ENCODE assay signal across 21 cellular contexts in the genomic region with DNA sequence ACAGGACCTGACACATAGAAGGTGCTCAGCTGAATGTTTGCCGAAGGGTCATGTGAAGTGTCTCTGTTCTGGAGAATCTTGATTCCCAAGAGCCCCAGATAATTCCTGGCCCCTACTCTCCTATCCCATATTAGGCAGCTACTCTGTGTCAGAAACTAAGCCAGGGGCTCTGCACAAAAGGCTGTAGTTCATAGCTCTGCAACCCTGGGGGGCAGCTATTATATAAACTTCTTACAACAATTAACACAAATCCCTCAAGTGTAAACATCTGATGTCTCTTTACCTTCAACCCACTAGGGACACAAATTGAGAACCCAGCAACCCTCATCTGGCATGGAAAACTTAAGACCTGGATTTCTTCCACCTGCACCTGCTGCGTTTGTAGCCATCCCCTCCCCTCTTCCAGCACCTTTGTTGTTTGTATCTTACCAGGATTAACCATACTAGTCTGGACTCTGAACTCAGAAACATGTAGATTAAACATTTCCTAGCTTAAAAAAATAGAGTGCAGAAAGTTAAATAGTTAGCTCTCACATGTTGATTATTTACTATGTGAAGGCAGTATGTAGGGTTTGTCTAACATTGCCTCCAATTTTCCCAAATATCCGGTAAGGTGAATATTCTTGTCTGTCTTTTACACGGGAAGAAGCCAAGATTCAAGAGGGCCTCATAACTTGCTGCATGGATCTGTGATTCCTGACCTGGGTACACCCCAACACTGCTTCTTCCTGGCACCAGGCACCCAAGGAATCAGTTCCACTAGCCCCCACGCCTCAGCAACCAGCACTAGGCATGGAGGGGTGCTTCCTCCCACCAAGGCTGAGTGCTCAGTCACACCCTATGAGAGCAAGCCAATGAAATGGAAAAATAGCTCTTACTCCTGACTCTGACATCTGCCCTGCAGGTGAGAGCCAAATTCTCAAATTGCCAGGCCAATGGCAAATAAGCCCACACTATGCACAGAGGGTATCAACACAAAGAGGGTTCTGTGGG.
A peak's percentile ranks its signal among the peaks of the same experiment; 100 is the strongest.
DNase-seq lines count a peak whose midpoint lies in the region; ATAC-seq and TF ChIP-seq lines count a peak whose summit lies in the region.
"Had no signal": no experiment of that assay in that cellular context is flagged by ENCODE, and none has a peak within 500 bp of the region (broad histone marks: within the 10 kb centered on the region; RNA-seq: fewer than 3 reads in every experiment).

No MANE protein-coding gene starts in this region.

- peaks cover 8% of the 10 kb centered on the region for H3K4me1 ChIP-seq in colonic mucosa
- H3K4me1 ChIP-seq in skeletal muscle tissue (ENCODE audit: control insufficient read depth in 3 of 3, insufficient read depth in 3 of 3, low read length in 3 of 3), result peaks cover 34 to 45% (median 45%) of the 10 kb centered on the region in 3 donors

- no peaks in the 10 kb centered on the region for H3K27me3 ChIP-seq in colonic mucosa
- no peaks in the 10 kb centered on the region for H3K27me3 ChIP-seq in skeletal muscle tissue (ENCODE audit: control insufficient read depth in 3 of 3, insufficient read depth in 3 of 3, low read length in 3 of 3)
- H3K27me3 ChIP-seq: suprapubic skin had no signal

- H3K36me3 Mint-ChIP-seq in mesothelial cell of epicardium, result peaks cover 7% of the 10 kb centered on the region
- H3K36me3 Mint-ChIP-seq: T-cell had no signal

- no peak for TF ChIP-seq CTCF in colonic mucosa (IDR thresholded peaks at IDR 0.05)
- no peak for TF ChIP-seq CTCF in mesothelial cell of epicardium (IDR thresholded peaks at IDR 0.05; ENCODE audit: unreplicated experiment)

- H3K27ac ChIP-seq in colonic mucosa (peak overlapping the region; percentile 40), skeletal muscle tissue (ENCODE audit: low read depth, low read length) (peak overlapping the region; percentile 55)
- H3K27ac ChIP-seq: left ventricle myocardium inferior, suprapubic skin, WERI-Rb-1 had no signal

- peak overlapping the region; percentile 43 for H3K27ac Mint-ChIP-seq in mesothelial cell of epicardium
- H3K27ac Mint-ChIP-seq: activated CD8-positive, alpha-beta T cell treated with anti-CD3 and anti-CD28 coated beads, Interleukin-2, amount 10 ng/mL, durations not matched to agents 7 days and 5 days; activated naive CD8-positive, alpha-beta T cell treated with anti-CD3 and anti-CD28 coated beads, Interleukin-2, amount 50 U/mL, for 24 hours; effector memory CD8-positive, alpha-beta T cell; naive thymus-derived CD8-positive, alpha-beta T cell; T-cell had no signal

- H3K4me1 Mint-ChIP-seq in mesothelial cell of epicardium, result peaks cover 53% of the 10 kb centered on the region
- H3K4me1 Mint-ChIP-seq: naive thymus-derived CD8-positive, alpha-beta T cell; T-cell had no signal

- H3K36me3 ChIP-seq in colonic mucosa (no peaks in the 10 kb centered on the region), skeletal muscle tissue (ENCODE audit: control insufficient read depth in 3 of 3, insufficient read depth in 3 of 3, low read length in 3 of 3) (no peaks in the 10 kb centered on the region)
- H3K36me3 ChIP-seq: left ventricle myocardium inferior, suprapubic skin, WERI-Rb-1 had no signal

- H3K4me3 ChIP-seq in colonic mucosa, result no peak overlapping the region
- H3K4me3 ChIP-seq in skeletal muscle tissue (ENCODE audit: low read length in 3 of 3), result no peak overlapping the region
- H3K4me3 ChIP-seq: K562, left ventricle myocardium inferior, suprapubic skin had no signal

- no peaks in the 10 kb centered on the region for H3K27me3 Mint-ChIP-seq in mesothelial cell of epicardium (ENCODE audit: low read depth)
- H3K27me3 Mint-ChIP-seq: activated naive CD8-positive, alpha-beta T cell treated with anti-CD3 and anti-CD28 coated beads, Interleukin-2, amount 50 U/mL, for 24 hours; effector memory CD8-positive, alpha-beta T cell; naive thymus-derived CD8-positive, alpha-beta T cell; T-cell had no signal

- H3K4me3 Mint-ChIP-seq in mesothelial cell of epicardium, result no peak overlapping the region
- H3K4me3 Mint-ChIP-seq: activated CD8-positive, alpha-beta T cell treated with anti-CD3 and anti-CD28 coated beads, Interleukin-2, amount 10 ng/mL, durations not matched to agents 7 days and 5 days; activated naive CD8-positive, alpha-beta T cell treated with anti-CD3 and anti-CD28 coated beads, Interleukin-2, amount 50 U/mL, for 24 hours; effector memory CD8-positive, alpha-beta T cell; naive thymus-derived CD8-positive, alpha-beta T cell; T-cell had no signal

- peaks cover 15% of the 10 kb centered on the region for H3K9me3 Mint-ChIP-seq in mesothelial cell of epicardium
- H3K9me3 Mint-ChIP-seq: activated naive CD8-positive, alpha-beta T cell treated with anti-CD3 and anti-CD28 coated beads, Interleukin-2, amount 50 U/mL, for 24 hours had no signal

- no peak for ATAC-seq in GM18520 (IDR thresholded peaks at IDR 0.05; ENCODE audit: unreplicated experiment)
- ATAC-seq in HG03354 (IDR thresholded peaks at IDR 0.05; ENCODE audit: poor library complexity, severe bottlenecking, unreplicated experiment), result no peak
- ATAC-seq: activated CD8-positive, alpha-beta T cell treated with anti-CD3 and anti-CD28 coated beads, Interleukin-2, amount 10 ng/mL, durations not matched to agents 7 days and 5 days; effector memory CD8-positive, alpha-beta T cell; K562; naive thymus-derived CD8-positive, alpha-beta T cell; Right ventricle myocardium inferior; sciatic nerve; T-cell had no signal

- intact Hi-C loops in colonic mucosa (cut with DNase I), result no loop called here

- H3K9ac ChIP-seq in colonic mucosa (ENCODE audit: low read depth in 2 of 2, low read length in 2 of 2), result peak overlapping the region in 1 of 2 donors; percentile 4
- peak overlapping the region in 1 of 3 donors; percentile 59 for H3K9ac ChIP-seq in skeletal muscle tissue (ENCODE audit: low read depth in 1 of 3, low read length in 3 of 3)

- DNase-seq in HT-29 (ENCODE audit: low spot score) (peak; percentile 12), colonic mucosa (no peak), mesothelial cell of epicardium (ENCODE audit: low spot score in 2 of 2, unreplicated experiment in 2 of 2) (no peak)
- no peak for DNase-seq in central memory CD4-positive, alpha-beta T cell
- DNase-seq: activated CD8-positive, alpha-beta T cell treated with anti-CD3 and anti-CD28 coated beads, Interleukin-2, amount 10 ng/mL, durations not matched to agents 7 days and 5 days; activated naive CD8-positive, alpha-beta T cell treated with anti-CD3 and anti-CD28 coated beads, Interleukin-2, amount 50 U/mL, for 24 hours; DMS153; effector memory CD8-positive, alpha-beta T cell; left ventricle myocardium inferior; naive thymus-derived CD8-positive, alpha-beta T cell; NCI-H1048; stimulated activated CD4-positive, alpha-beta T cell treated with anti-CD3 and anti-CD28 coated beads, Interleukin-2, amount 100 ng/mL, for 48 hours; T-cell; WERI-Rb-1 had no signal

- H3K9me3 ChIP-seq in colonic mucosa, result no peaks in the 10 kb centered on the region
- no peaks in the 10 kb centered on the region for H3K9me3 ChIP-seq in skeletal muscle tissue (ENCODE audit: control insufficient read depth in 3 of 3, low read length in 3 of 3)
- H3K9me3 ChIP-seq: suprapubic skin had no signal
